2 cellular contexts compared by ENCODE assay signal in the genomic region with DNA sequence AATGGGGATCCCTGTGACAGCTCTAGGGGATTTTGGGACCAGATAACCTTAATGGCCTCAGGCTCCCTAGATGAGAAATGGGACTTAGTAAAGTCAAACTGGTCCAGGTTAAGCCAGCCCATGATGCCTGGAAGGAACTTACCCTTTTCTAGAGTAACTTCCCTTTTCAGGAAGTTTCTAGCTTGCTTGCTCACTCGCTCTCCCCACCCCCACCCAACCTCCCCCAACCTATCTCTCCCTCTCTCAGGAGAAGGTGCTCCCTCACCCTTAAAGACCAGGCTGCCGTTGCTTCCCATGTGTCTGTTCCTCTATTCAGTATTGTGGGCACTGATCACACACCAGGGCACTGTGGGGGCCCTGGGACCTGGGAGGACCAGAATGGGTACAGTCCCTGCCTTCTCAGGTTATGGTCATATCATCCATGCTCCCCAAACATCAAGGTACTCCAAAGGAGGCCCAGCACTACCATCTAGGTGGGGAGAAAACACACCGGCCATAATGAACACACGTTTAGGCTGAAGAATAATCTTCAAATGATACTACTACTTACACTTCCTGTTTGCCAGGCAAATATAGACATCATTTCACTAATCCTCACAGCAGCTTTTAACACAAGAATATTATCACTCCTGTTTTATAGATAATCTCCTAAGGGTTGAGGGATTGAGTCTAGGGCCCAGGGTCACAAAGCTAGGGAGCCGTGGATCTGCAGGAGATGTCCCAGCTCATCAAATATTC.
A peak's percentile ranks its signal among the peaks of the same experiment; 100 is the strongest.
TF ChIP-seq lines count a peak whose summit lies in the region.

No MANE protein-coding gene starts in this region.

TF ChIP-seq in GM12891, 5 proteins besides CTCF, POLR2A, EP300 and RAD21:
- TF ChIP-seq POLR2AphosphoS5 (IDR thresholded peaks at IDR 0.05; ENCODE audit: low read depth, low read length): no peak
- TF ChIP-seq TAF1 (IDR thresholded peaks at IDR 0.05; ENCODE audit: low read depth, low read length): no peak
- TF ChIP-seq SPI1 (IDR thresholded peaks at IDR 0.05; ENCODE audit: low read depth, low read length): peak; percentile 51
- no peak for TF ChIP-seq POU2F2 (IDR thresholded peaks at IDR 0.05; ENCODE audit: low read depth, low read length)

TF ChIP-seq in K562, 482 proteins besides CTCF, POLR2A, EP300 and RAD21:
- peak; percentile 89 for TF ChIP-seq ZNF263 (CRISPR knock-in tag; IDR thresholded peaks at IDR 0.05; ENCODE audit: borderline replicate concordance)
- TF ChIP-seq, protein P1, sequence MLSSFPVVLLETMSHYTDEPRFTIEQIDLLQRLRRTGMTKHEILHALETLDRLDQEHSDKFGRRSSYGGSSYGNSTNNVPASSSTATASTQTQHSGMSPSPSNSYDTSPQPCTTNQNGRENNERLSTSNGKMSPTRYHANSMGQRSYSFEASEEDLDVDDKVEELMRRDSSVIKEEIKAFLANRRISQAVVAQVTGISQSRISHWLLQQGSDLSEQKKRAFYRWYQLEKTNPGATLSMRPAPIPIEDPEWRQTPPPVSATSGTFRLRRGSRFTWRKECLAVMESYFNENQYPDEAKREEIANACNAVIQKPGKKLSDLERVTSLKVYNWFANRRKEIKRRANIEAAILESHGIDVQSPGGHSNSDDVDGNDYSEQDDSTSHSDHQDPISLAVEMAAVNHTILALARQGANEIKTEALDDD (IDR thresholded peaks at IDR 0.05): peak; percentile 78
- TF ChIP-seq VEZF1 (CRISPR knock-in tag; IDR thresholded peaks at IDR 0.05): 0 out of 2 replicates have a peak, but pooled peaks have one; percentile 14
- peak in 1 of 2 experiments; percentile 88; a peak in 1 of 4 replicates for TF ChIP-seq ARNT (IDR thresholded peaks at IDR 0.05)
- TF ChIP-seq SRF (CRISPR knock-in tag; IDR thresholded peaks at IDR 0.05): 0 out of 4 replicates have a peak, but pooled peaks of 1 of the 2 experiments have one; percentile 24
- TF ChIP-seq ZNF3 (CRISPR knock-in tag; IDR thresholded peaks at IDR 0.05): no peak
- no peak for TF ChIP-seq ZNF143 (CRISPR knock-in tag; IDR thresholded peaks at IDR 0.05)
TF ChIP-seq in K562: peak in this region for 5.
